In the genomic region with DNA sequence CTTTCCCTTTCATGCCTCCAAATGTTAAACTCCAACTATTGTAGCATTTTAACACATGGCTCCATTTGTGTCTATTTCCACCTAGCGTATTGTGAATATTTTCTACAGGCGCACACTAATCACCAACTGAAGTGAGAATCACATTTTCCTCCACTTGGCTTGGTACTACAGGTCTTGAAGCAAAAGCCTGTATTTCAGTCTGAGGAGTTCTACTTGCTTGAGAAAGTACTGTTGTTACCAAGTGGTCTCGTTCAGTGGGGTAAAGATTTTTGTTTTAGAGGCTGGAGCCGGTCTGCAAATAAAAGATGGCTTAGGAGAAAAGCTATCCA, we compare ENCODE assay signal across 8 cellular contexts. TPM values are rescaled to one million over a fixed set of nuclear protein-coding genes. Genes with fewer than 3 reads are reported as not detected.
A peak's percentile ranks its signal among the peaks of the same experiment; 100 is the strongest.
DNase-seq lines count a peak whose midpoint lies in the region; ATAC-seq and TF ChIP-seq lines count a peak whose summit lies in the region.

No MANE protein-coding gene starts in this region.

- no peaks in the 10 kb centered on the region for H3K9me3 Mint-ChIP-seq in activated naive CD4-positive, alpha-beta T cell treated with anti-CD3 and anti-CD28 coated beads, Interleukin-2, amount 10 ng/mL, durations not matched to agents 7 days and 5 days

- CTCF ChIA-PET in activated naive CD4-positive, alpha-beta T cell treated with anti-CD3 and anti-CD28 coated beads, Interleukin-2, amount 10 ng/mL, durations not matched to agents 7 days and 5 days (lab: Charles Lee): no interaction called here

- H3K4me1 ChIP-seq in adrenal gland (replicated peaks in 1 of 2) (peaks cover 5 to 22% of the 10 kb centered on the region in 2 donors), lower lobe of right lung (peaks cover 16% of the 10 kb centered on the region), uterus (no peaks in the 10 kb centered on the region)

- H3K27ac Mint-ChIP-seq in activated naive CD4-positive, alpha-beta T cell treated with anti-CD3 and anti-CD28 coated beads, Interleukin-2, amount 10 ng/mL, durations not matched to agents 7 days and 5 days: peak overlapping the region; percentile 58

- no peaks in the 10 kb centered on the region for H3K36me3 ChIP-seq in adrenal gland (replicated peaks in 1 of 2)
- H3K36me3 ChIP-seq in lower lobe of right lung: peaks cover 5% of the 10 kb centered on the region
- H3K36me3 ChIP-seq in uterus: no peaks in the 10 kb centered on the region

- intact Hi-C loops in adrenal gland (cut with DNase I) (no loop called here), lower lobe of right lung (cut with DNase I) (no loop called here), uterus (cut with DNase I; ENCODE audit: low total_unique reads) (no loop called here)

- no peaks in the 10 kb centered on the region for H3K27me3 Mint-ChIP-seq in activated naive CD4-positive, alpha-beta T cell treated with anti-CD3 and anti-CD28 coated beads, Interleukin-2, amount 10 ng/mL, durations not matched to agents 7 days and 5 days

- DNase-seq in activated naive CD4-positive, alpha-beta T cell treated with anti-CD3 and anti-CD28 coated beads, Interleukin-2, amount 10 ng/mL, durations not matched to agents 7 days and 5 days: no peak
- no peak for DNase-seq in activated naive CD4-positive, alpha-beta T cell treated with Interleukin-2 at 50 U/mL for 16 hours
- no peak for DNase-seq in adrenal gland
- no peak for DNase-seq in lower lobe of right lung
- DNase-seq in uterus: no peak
- no peak for DNase-seq in NCI-H2107 treated with DMSO at 0.1 percent for 48 hours (lab: John Stamatoyannopoulos, UW; ENCODE audit: unreplicated experiment)
- DNase-seq in middle frontal gyrus (ENCODE audit: extremely low spot score, low spot score): no peak

- peaks cover 11% of the 10 kb centered on the region for H3K36me3 Mint-ChIP-seq in activated naive CD4-positive, alpha-beta T cell treated with anti-CD3 and anti-CD28 coated beads, Interleukin-2, amount 10 ng/mL, durations not matched to agents 7 days and 5 days

- ATAC-seq in HG03354 (IDR thresholded peaks at IDR 0.05; ENCODE audit: poor library complexity, severe bottlenecking, unreplicated experiment) (peak; percentile 16), lower lobe of right lung (no peak)

- 18 to 21% (median 20%) methylated on average over 4 of the region's 4 CpGs for WGBS in adrenal gland, 4 donors

- TF ChIP-seq POLR2A in adrenal gland (IDR thresholded peaks at IDR 0.05) (no peak), uterus (IDR thresholded peaks at IDR 0.05) (no peak)

- H3K4me3 Mint-ChIP-seq in activated naive CD4-positive, alpha-beta T cell treated with anti-CD3 and anti-CD28 coated beads, Interleukin-2, amount 10 ng/mL, durations not matched to agents 7 days and 5 days: peak overlapping the region; percentile 89

- H3K27ac ChIP-seq in adrenal gland (peak overlapping the region in 4 of 5 donors; percentile 91 to 96 (median 94)), lower lobe of right lung (peak overlapping the region; percentile 93), uterus (peak overlapping the region; percentile 97 to 99)

- H3K4me3 ChIP-seq in adrenal gland: peak overlapping the region in 3 of 4 donors; percentile 26 to 93 (median 79)
- peak overlapping the region; percentile 95 for H3K4me3 ChIP-seq in lower lobe of right lung
- H3K4me3 ChIP-seq in uterus: peak overlapping the region; percentile 79 to 88

- peaks cover 32% of the 10 kb centered on the region for H3K4me1 Mint-ChIP-seq in activated naive CD4-positive, alpha-beta T cell treated with anti-CD3 and anti-CD28 coated beads, Interleukin-2, amount 10 ng/mL, durations not matched to agents 7 days and 5 days

- no peak for TF ChIP-seq CTCF in adrenal gland (IDR thresholded peaks at IDR 0.05)
- TF ChIP-seq CTCF in lower lobe of right lung (IDR thresholded peaks at IDR 0.05): no peak
- no peak for TF ChIP-seq CTCF in uterus (IDR thresholded peaks at IDR 0.05)

- H3K27me3 ChIP-seq in adrenal gland (no peaks in the 10 kb centered on the region), lower lobe of right lung (ENCODE audit: low read depth) (no peaks in the 10 kb centered on the region), uterus (no peaks in the 10 kb centered on the region)

- H3K9me3 ChIP-seq in adrenal gland (replicated peaks in 1 of 3): no peaks in the 10 kb centered on the region
- no peaks in the 10 kb centered on the region for H3K9me3 ChIP-seq in lower lobe of right lung
- H3K9me3 ChIP-seq in uterus: no peaks in the 10 kb centered on the region

RNA-seq across cellular contexts. Expression of gene PTBP2, which starts 0.6 kb away (rescaled TPM):
- 10 to 100 TPM in 7 of 8 donors, 1 to 10 TPM in 1; 6.2 to 26.5 (median 16.2) TPM for total RNA-seq in adrenal gland
- 10 to 100 TPM; 20.8 to 33.1 (median 29.8) TPM for polyA plus RNA-seq in adrenal gland
- total RNA-seq in lower lobe of right lung: 12.8 TPM
- total RNA-seq in uterus: 100 to 1,000 TPM in 1 of 4 donors, 10 to 100 TPM in 3; 32.3 to 189 (median 57.5) TPM
